Comparison of ENCODE assay signal across 8 cellular contexts in the genomic region with DNA sequence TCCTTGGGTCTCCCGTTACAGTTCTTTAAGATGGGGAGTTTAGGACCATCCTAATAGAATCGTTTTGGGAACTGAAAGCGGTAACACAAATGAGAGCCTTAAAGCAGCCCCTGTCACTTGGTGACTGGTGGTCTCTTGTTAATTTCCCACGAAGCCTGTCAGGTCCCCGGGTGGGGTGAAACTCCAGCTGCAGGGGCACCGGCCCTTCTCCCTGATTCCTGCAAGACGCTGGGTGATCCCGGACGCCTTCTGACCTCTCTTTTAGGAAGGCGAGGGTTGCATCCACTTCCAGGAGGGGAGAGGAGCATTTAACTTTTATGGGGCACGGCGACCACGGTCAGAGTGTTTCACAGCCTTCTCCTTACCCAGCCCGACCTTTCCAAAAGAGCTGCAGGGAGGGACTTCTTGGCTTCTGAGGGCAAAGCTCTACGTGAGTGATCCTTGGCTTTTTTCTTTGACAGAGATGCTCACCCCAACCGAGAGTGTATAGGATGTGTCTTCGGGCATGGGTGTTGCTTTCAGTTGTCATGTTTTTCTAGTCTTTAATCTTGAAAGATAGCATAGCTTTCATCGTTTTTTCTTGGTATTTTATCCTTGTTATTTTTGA. TPM values are rescaled to one million over a fixed set of nuclear protein-coding genes. Genes with fewer than 3 reads are reported as not detected.
DNase-seq lines count a peak whose midpoint lies in the region; ATAC-seq, FAIRE-seq and TF ChIP-seq lines count a peak whose summit lies in the region.

No MANE protein-coding gene starts in this region.

- 4 to 6% methylated on average over 18 of the region's 18 CpGs for WGBS in lung, 2 donors

- DNase-seq in A172 (ENCODE audit: low spot score) (peak; percentile 11), GM19239 (ENCODE audit: insufficient read length, low spot score) (no peak), NB4 (ENCODE audit: low read depth) (peak; percentile 8), cerebellum (ENCODE audit: low spot score) (peak; percentile 4), lung (ENCODE audit: low spot score) (peak; percentile 30), vagina (ENCODE audit: extremely low spot score in 2 of 2) (no peak), SIG-M5 treated with dmso at 0.1 percent for 504 hours (lab: John Stamatoyannopoulos, UW; ENCODE audit: unreplicated experiment) (no peak)
- DNase-seq in activated effector memory CD4-positive, alpha-beta T cell treated with anti-CD3 and anti-CD28 coated beads, Interleukin-2, amount 50 U/mL, for 16 hours, result no peak

- intact Hi-C loops in vagina (cut with DNase I), result loop anchor here (2.0 kb wide), 1 partner anchor 99 kb away; a partner anchor contains a TSS

- TF ChIP-seq POLR2A in NB4 (IDR thresholded peaks at IDR 0.05; ENCODE audit: extremely low read depth, insufficient read length), result no peak
- no peak for TF ChIP-seq POLR2A in vagina (IDR thresholded peaks at IDR 0.05)

- H3K9me3 ChIP-seq in lung (ENCODE audit: control insufficient read depth in 2 of 2, insufficient read depth in 1 of 2, low read length in 1 of 2), result peaks cover 0 to 6% of the 10 kb centered on the region in 2 donors
- H3K9me3 ChIP-seq in vagina, result peaks cover 8% of the 10 kb centered on the region

- no peak for ATAC-seq in lung (ENCODE audit: insufficient read depth, low FRiP score)

- no peaks in the 10 kb centered on the region for H3K27me3 ChIP-seq in lung (ENCODE audit: control insufficient read depth, insufficient read depth)
- no peaks in the 10 kb centered on the region for H3K27me3 ChIP-seq in vagina

- H3K4me1 ChIP-seq in lung (ENCODE audit: control insufficient read depth in 2 of 2, insufficient read depth in 2 of 2, low read length in 2 of 2) (peaks cover 0 to 1% of the 10 kb centered on the region in 2 donors), vagina (peaks cover 10% of the 10 kb centered on the region)

- TF ChIP-seq CTCF in NB4 (IDR thresholded peaks at IDR 0.05; ENCODE audit: low read depth, low read length), result no peak
- no peak for TF ChIP-seq CTCF in lung (IDR thresholded peaks at IDR 0.05; ENCODE audit: control extremely low read depth, extremely low read depth)
- no peak for TF ChIP-seq CTCF in vagina (IDR thresholded peaks at IDR 0.05)

- H3K4me3 ChIP-seq in NB4 (ENCODE audit: low read depth, low read length) (peak overlapping the region; percentile 89), lung (peak overlapping the region; percentile 96), vagina (peak overlapping the region; percentile 65 to 71)

- peaks cover 13 to 14% of the 10 kb centered on the region in 2 donors for H3K36me3 ChIP-seq in lung (ENCODE audit: control insufficient read depth in 2 of 2, insufficient read depth in 2 of 2, low read length in 2 of 2)
- H3K36me3 ChIP-seq in vagina, result peaks cover 0 to 35% of the 10 kb centered on the region in 2 donors

- peak overlapping the region; percentile 76 to 85 for H3K27ac ChIP-seq in lung (ENCODE audit: low read depth in 1 of 2, low read length in 1 of 2)
- peak overlapping the region; percentile 22 for H3K27ac ChIP-seq in vagina

- FAIRE-seq in GM19239 (lab: Jason Lieb, UNC), result peak; percentile 60

RNA-seq across cellular contexts. Expression of a gene that starts 0.7 kb away (rescaled TPM):
- 3.7 and 3.9 TPM in 2 replicates for total RNA-seq in A172 (2014; rRNA removed; shearing (Covaris generic))
- total RNA-seq in cerebellum (9.8 TPM), lung (1 to 10 TPM; 3.6 to 9.8 TPM), vagina (3.7 TPM)
- polyA plus RNA-seq in lung, result 1 to 10 TPM; 1.4 TPM

RNA-seq across cellular contexts. Expression of a gene that starts 19.7 kb away (rescaled TPM):
- total RNA-seq in A172 (2014; rRNA removed; shearing (Covaris generic)), result 15.6 and 17.3 TPM in 2 replicates
- 44.5 TPM for total RNA-seq in cerebellum
- total RNA-seq in lung, result 10 to 100 TPM; 19.8 to 63.7 TPM
- polyA plus RNA-seq in lung, result 10 to 100 TPM; 11.2 to 18.7 TPM
- 11.8 TPM for total RNA-seq in vagina

RNA-seq across cellular contexts. Expression of a gene that starts 27.5 kb away (rescaled TPM):
- total RNA-seq in A172 (2014; rRNA removed; shearing (Covaris generic)), result 10.5 and 13.2 TPM in 2 replicates
- total RNA-seq in cerebellum (26.1 TPM), lung (10 to 100 TPM in 1 of 2 donors, 1 to 10 TPM in 1; 9.7 to 16.2 TPM), vagina (11.3 TPM)
- polyA plus RNA-seq in lung, result 1 to 10 TPM; 2.6 to 3.2 TPM

RNA-seq across cellular contexts. Expression of a gene that starts 41.9 kb away (rescaled TPM):
- total RNA-seq in A172 (2014; rRNA removed; shearing (Covaris generic)), result 1.1 and 2.6 TPM in 2 replicates
- total RNA-seq in cerebellum (7.1 TPM), lung (1 to 10 TPM; 2.1 to 4.1 TPM), vagina (2.2 TPM)
- 1 to 10 TPM in 1 of 2 donors, under 1 TPM in 1; 0.62 to 1.0 TPM for polyA plus RNA-seq in lung

RNA-seq across cellular contexts. Expression of a gene that starts 51.0 kb away (rescaled TPM):
- total RNA-seq in A172 (2014; rRNA removed; shearing (Covaris generic)), result 23.8 and 30.3 TPM in 2 replicates
- total RNA-seq in cerebellum (60.6 TPM), lung (10 to 100 TPM; 18.4 to 34.4 TPM), vagina (11.8 TPM)
- 10 to 100 TPM; 11.4 to 12.3 TPM for polyA plus RNA-seq in lung

Comparison
In these comparisons a context has a peak if more than half of its experiments do, and no peak if none do; other contexts are left out.
1. DNase-seq: peak in A172 (single experiment), NB4 (single experiment), cerebellum (single experiment) and lung (single experiment); none in GM19239 (single experiment), vagina (0 of 2), SIG-M5 treated with dmso at 0.1 percent for 504 hours (single experiment) and activated effector memory CD4-positive, alpha-beta T cell treated with anti-CD3 and anti-CD28 coated beads, Interleukin-2, amount 50 U/mL, for 16 hours (single experiment).
2. Peak in every context shown above with its lines, with median percentiles within 50 percentile points of each other: H3K4me3 ChIP-seq.